16 cellular contexts compared by ENCODE assay signal in genomic region chr5:178576591-178577351, GRCh38. TPM values are rescaled to one million over a fixed set of nuclear protein-coding genes. Genes with fewer than 3 reads are reported as not detected.
DNase-seq lines count a peak whose midpoint lies in the region; ATAC-seq, FAIRE-seq and TF ChIP-seq lines count a peak whose summit lies in the region.
"Had no signal": no experiment of that assay in that cellular context is flagged by ENCODE, and none has a peak within 500 bp of the region (broad histone marks: within the 10 kb centered on the region; RNA-seq: fewer than 3 reads in every experiment).

No MANE protein-coding gene starts in this region.

- no peak overlapping the region for H3K4me3 Mint-ChIP-seq in effector memory CD8-positive, alpha-beta T cell
- H3K4me3 Mint-ChIP-seq: naive thymus-derived CD8-positive, alpha-beta T cell had no signal

- H3K36me3 ChIP-seq in H7 (replicated peaks; ENCODE audit: control insufficient read depth, insufficient read depth, low read length) (no peaks in the 10 kb centered on the region), kidney (ENCODE audit: control insufficient read depth in 1 of 2, insufficient read depth in 2 of 2, low read length in 2 of 2) (no peaks in the 10 kb centered on the region), gastrocnemius medialis (no peaks in the 10 kb centered on the region)
- H3K36me3 ChIP-seq: brain microvascular endothelial cell had no signal

- peaks cover 28 to 70% of the 10 kb centered on the region in 2 donors for H3K27me3 Mint-ChIP-seq in effector memory CD8-positive, alpha-beta T cell

- in situ Hi-C loops in gastrocnemius medialis (cut with MboI; ENCODE audit: low sequenced_read_pairs in 4 of 4) (no loop called here), ACHN (cut with HindIII; ENCODE audit: low pct_ligation_motif_present, low pct_unique_long_range_greater_than_20kb, low sequenced_read_pairs) (no loop called here)

- H3K27me3 ChIP-seq in H7 (ENCODE audit: control insufficient read depth, insufficient read depth, low read length), result peaks cover 2% of the 10 kb centered on the region; the same call in 1 of the 2 replicates
- H3K27me3 ChIP-seq in gastrocnemius medialis, result peaks cover 21 to 25% (median 23%) of the 10 kb centered on the region in 3 donors

- peaks cover 0 to 3% of the 10 kb centered on the region in 2 donors for H3K4me1 Mint-ChIP-seq in effector memory CD8-positive, alpha-beta T cell (ENCODE audit: low read depth in 2 of 2)
- H3K4me1 Mint-ChIP-seq: naive thymus-derived CD8-positive, alpha-beta T cell had no signal

- H3K4me3 ChIP-seq in H7 (ENCODE audit: insufficient read depth, low read depth, low read length) (peak overlapping the region; percentile 58), kidney (ENCODE audit: low read length in 2 of 2) (peak overlapping the region in 1 of 2 donors; percentile 32), gastrocnemius medialis (peak overlapping the region in 3 of 4 donors; percentile 30 to 31 (median 30))
- H3K4me3 ChIP-seq: GM23248 had no signal

- no peaks in the 10 kb centered on the region for H3K9me3 Mint-ChIP-seq in effector memory CD8-positive, alpha-beta T cell

- H3K27ac Mint-ChIP-seq in effector memory CD8-positive, alpha-beta T cell, result no peak overlapping the region
- H3K27ac Mint-ChIP-seq: naive thymus-derived CD8-positive, alpha-beta T cell had no signal

- ATAC-seq in esophagus mucosa, result peak; percentile 13
- no peak for ATAC-seq in gastrocnemius medialis
- ATAC-seq in effector memory CD8-positive, alpha-beta T cell (replicated peaks), result no peak
- ATAC-seq: naive thymus-derived CD8-positive, alpha-beta T cell had no signal

- H3K27ac ChIP-seq in kidney (ENCODE audit: low read depth in 2 of 2, low read length in 2 of 2) (no peak overlapping the region), gastrocnemius medialis (peak overlapping the region in 1 of 4 donors; percentile 26)
- H3K27ac ChIP-seq: brain microvascular endothelial cell, GM23248 had no signal

- no peak for FAIRE-seq in kidney (lab: Jason Lieb, UNC)
- FAIRE-seq: GM12891 had no signal

- H3K9me3 ChIP-seq in kidney (ENCODE audit: control insufficient read depth in 1 of 2, low read length in 2 of 2) (no peaks in the 10 kb centered on the region), gastrocnemius medialis (no peaks in the 10 kb centered on the region)

- DNase-seq in H7 (peak; percentile 92), kidney (peak; percentile 68), gastrocnemius medialis (no peak), ACHN (no peak), AG08396 (ENCODE audit: low spot score) (no peak)
- DNase-seq in effector memory CD8-positive, alpha-beta T cell, result no peak
- DNase-seq in stimulated activated CD4-positive, alpha-beta T cell treated with anti-CD3 and anti-CD28 coated beads, Interleukin-1b, Interleukin-23, amount 100 ng/mL, for 48 hours, result no peak
- DNase-seq: activated CD4-positive, alpha-beta T cell treated with anti-CD3 and anti-CD28 coated beads, Interleukin-2, amount 50 U/mL, for 1 hour; activated effector memory CD4-positive, alpha-beta T cell treated with anti-CD3 and anti-CD28 coated beads, Interleukin-2, amount 50 U/mL, for 16 hours; brain microvascular endothelial cell; GM23248; naive thymus-derived CD8-positive, alpha-beta T cell; NCI-H1092 had no signal

- no peaks in the 10 kb centered on the region for H3K36me3 Mint-ChIP-seq in effector memory CD8-positive, alpha-beta T cell (ENCODE audit: insufficient read depth)

- intact Hi-C loops in kidney (cut with DNase I) (no loop called here), gastrocnemius medialis (cut with DNase I; ENCODE audit: low total_unique reads) (no loop called here)

- peaks cover 0 to 4% of the 10 kb centered on the region in 2 donors for H3K4me1 ChIP-seq in kidney (ENCODE audit: control insufficient read depth in 1 of 2, insufficient read depth in 1 of 2, low read depth in 1 of 2, low read length in 2 of 2)
- no peaks in the 10 kb centered on the region for H3K4me1 ChIP-seq in gastrocnemius medialis

- TF ChIP-seq POLR2A in gastrocnemius medialis (IDR thresholded peaks at IDR 0.05), result no peak

- no peak overlapping the region for H3K9ac ChIP-seq in kidney (ENCODE audit: low read length in 2 of 2)
- H3K9ac ChIP-seq: GM23248 had no signal

- no peak for TF ChIP-seq CTCF in kidney (IDR thresholded peaks at IDR 0.05; ENCODE audit: borderline replicate concordance, extremely low read depth, insufficient read depth)
- no peak for TF ChIP-seq CTCF in gastrocnemius medialis (IDR thresholded peaks at IDR 0.05 in 4 of 5, conservative IDR thresholded peaks at IDR 0.05 in 1 of 5)

RNA-seq across cellular contexts. Expression of gene COL23A1, which starts 13.4 kb away (rescaled TPM):
- 15.0 and 18.0 TPM in 2 replicates for total RNA-seq in H7 (2014; rRNA removed; shearing (Covaris generic))
- total RNA-seq in esophagus mucosa, result 0.32 TPM
- 8.7 TPM for total RNA-seq in kidney
- polyA plus RNA-seq in kidney (ENCODE audit: insufficient read depth, low read depth, low replicate concordance), result 4.1 TPM
- total RNA-seq in gastrocnemius medialis, result 1 to 10 TPM in 1 of 4 donors, under 1 TPM in 2, not detected in 1; 0.62 to 1.1 (median 0.97) TPM
- total RNA-seq: GM23248, NCI-H460 had no signal
- polyA plus RNA-seq: GM23248 had no signal

RNA-seq across cellular contexts. Expression of gene CLK4, which starts 50.1 kb away (rescaled TPM):
- 6.1 and 11.2 TPM in 2 replicates for total RNA-seq in H7 (2014; rRNA removed; shearing (Covaris generic))
- total RNA-seq in esophagus mucosa (10.4 TPM), kidney (37.8 TPM), gastrocnemius medialis (10 to 100 TPM; 11.4 to 36.7 (median 14.3) TPM)
- 15.4 TPM for polyA plus RNA-seq in kidney (ENCODE audit: insufficient read depth, low read depth, low replicate concordance)

Comparison
In these comparisons a context has a peak if more than half of its experiments do, and no peak if none do; other contexts are left out.
1. DNase-seq: peak in H7 (single experiment) and kidney (single experiment); none in gastrocnemius medialis (0 of 2), ACHN (single experiment), effector memory CD8-positive, alpha-beta T cell (0 of 3), stimulated activated CD4-positive, alpha-beta T cell treated with anti-CD3 and anti-CD28 coated beads, Interleukin-1b, Interleukin-23, amount 100 ng/mL, for 48 hours (single experiment) and AG08396 (single experiment).